ENCODE assay signal across 8 cellular contexts in the genomic region with DNA sequence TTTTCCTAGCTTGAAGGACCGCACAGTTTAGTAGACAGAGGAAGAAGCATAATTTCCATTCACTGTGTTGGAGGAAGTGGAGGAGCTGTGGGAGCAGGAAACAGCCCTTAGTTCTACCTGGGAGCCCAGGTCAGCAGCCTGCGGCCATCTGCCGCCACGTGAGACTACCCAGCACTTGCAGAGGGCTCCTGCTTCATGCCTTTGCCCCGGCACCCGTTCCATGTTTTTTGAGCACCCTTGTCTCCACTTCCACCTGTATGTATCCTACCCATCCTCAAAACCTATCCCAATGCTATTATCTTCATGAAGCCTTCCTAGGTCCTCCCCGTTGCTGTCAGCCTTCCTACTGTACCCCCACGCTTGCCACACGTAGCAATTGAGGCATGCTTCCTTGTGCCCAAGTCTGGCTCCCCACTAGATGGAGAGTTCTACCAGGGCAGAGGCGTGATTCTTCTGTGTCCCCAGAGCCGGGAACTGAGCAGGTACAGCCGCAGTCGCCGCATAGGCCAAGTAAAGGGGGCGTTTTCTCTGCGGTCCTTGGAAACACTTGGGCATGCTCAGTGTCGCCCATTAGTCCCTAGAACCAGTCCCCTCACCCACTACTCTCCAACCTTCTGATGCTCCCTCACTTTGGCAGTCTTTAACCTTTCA. TPM values are rescaled to one million over a fixed set of nuclear protein-coding genes. Genes with fewer than 3 reads are reported as not detected.
DNase-seq lines count a peak whose midpoint lies in the region; TF ChIP-seq lines count a peak whose summit lies in the region.

No MANE protein-coding gene starts in this region.

- peak overlapping the region; percentile 94 to 95 for H3K4me3 Mint-ChIP-seq in H9
- peak overlapping the region; percentile 97 for H3K4me3 Mint-ChIP-seq in mesothelial cell of epicardium

- no peak overlapping the region for H3K23ac ChIP-seq in H9 (ENCODE audit: insufficient read length, low read depth, low read length)

- peak overlapping the region; percentile 2 for H2AFZ ChIP-seq in H9 (ENCODE audit: low read length)

- H3K27ac ChIP-seq in H9 (ENCODE audit: insufficient read length, low read depth, low read length), result no peak overlapping the region
- peak overlapping the region; percentile 91 for H3K27ac ChIP-seq in colonic mucosa

- no peak overlapping the region for H2BK5ac ChIP-seq in H9 (ENCODE audit: insufficient read length, low read length)

- H3K27me3 Mint-ChIP-seq in H9 (ENCODE audit: low read depth) (peaks cover 7% of the 10 kb centered on the region), mesothelial cell of epicardium (ENCODE audit: low read depth) (no peaks in the 10 kb centered on the region)

- H4K8ac ChIP-seq in H9 (replicated peaks; ENCODE audit: insufficient read length, low read depth, low read length), result no peak overlapping the region

- H3K79me1 ChIP-seq in H9 (ENCODE audit: insufficient read depth, low read depth, low read length, poor library complexity, severe bottlenecking), result no peaks in the 10 kb centered on the region

- H2BK20ac ChIP-seq in H9 (ENCODE audit: low read depth, low read length, poor library complexity, severe bottlenecking), result no peak overlapping the region

- H4K91ac ChIP-seq in H9 (ENCODE audit: insufficient read length, low read depth, low read length), result no peak overlapping the region

- H4K5ac ChIP-seq in H9 (ENCODE audit: insufficient read length, low read depth, low read length), result no peak overlapping the region

- no peak overlapping the region for H2BK120ac ChIP-seq in H9 (ENCODE audit: low read depth, low read length, poor library complexity, severe bottlenecking)

- H3K4me1 ChIP-seq in H9 (ENCODE audit: insufficient read depth, low read length) (peaks cover 9% of the 10 kb centered on the region; the same call in 1 of the 2 replicates), colonic mucosa (peaks cover 22% of the 10 kb centered on the region)

- no peak overlapping the region for H3K4ac ChIP-seq in H9 (ENCODE audit: low read depth, low read length)

- H3K4me3 ChIP-seq in colonic mucosa, result peak overlapping the region; percentile 84

- no peak overlapping the region for H3T11ph ChIP-seq in H9 (ENCODE audit: low read length)

- no peak overlapping the region for H3K9ac ChIP-seq in H9 (ENCODE audit: extremely low read depth, insufficient read length, low read length)
- H3K9ac ChIP-seq in colonic mucosa (ENCODE audit: low read depth in 2 of 2, low read length in 2 of 2), result peak overlapping the region; percentile 68 to 93

- H3K27ac Mint-ChIP-seq in H9 (peak overlapping the region; percentile 62 to 94 (median 83); a peak in 5 of 7 replicates), mesothelial cell of epicardium (peak overlapping the region; percentile 95)

- no peak overlapping the region for H2BK12ac ChIP-seq in H9 (ENCODE audit: insufficient read length, low read depth, low read length)

- H3K56ac ChIP-seq in H9 (ENCODE audit: insufficient read length, low read depth, low read length), result no peak overlapping the region

- no peak overlapping the region for H3K14ac ChIP-seq in H9 (ENCODE audit: insufficient read depth, low read length)

- peaks cover 9 to 25% (median 10%) of the 10 kb centered on the region in 3 experiments for H3K36me3 Mint-ChIP-seq in H9 (ENCODE audit: insufficient read depth in 1 of 3, low read depth in 3 of 3)
- H3K36me3 Mint-ChIP-seq in mesothelial cell of epicardium, result peaks cover 7% of the 10 kb centered on the region

- no peak overlapping the region for H3K18ac ChIP-seq in H9 (ENCODE audit: insufficient read length, low read depth, low read length)

- H2AK5ac ChIP-seq in H9 (ENCODE audit: insufficient read length, low read length), result no peak overlapping the region

- TF ChIP-seq CTCF in H9 (conservative IDR thresholded peaks at IDR 0.05) (no peak), colonic mucosa (IDR thresholded peaks at IDR 0.05) (no peak), mesothelial cell of epicardium (IDR thresholded peaks at IDR 0.05; ENCODE audit: unreplicated experiment) (no peak)

- no peaks in the 10 kb centered on the region for H4K20me1 ChIP-seq in H9 (ENCODE audit: control insufficient read depth, insufficient read depth, insufficient read length)

- no peaks in the 10 kb centered on the region for H3K79me2 ChIP-seq in H9 (ENCODE audit: insufficient read depth, low read length)

- peaks cover 7% of the 10 kb centered on the region for H3K23me2 ChIP-seq in H9 (ENCODE audit: insufficient read length, low read depth, low read length, poor library complexity, severe bottlenecking)

- intact Hi-C loops in colonic mucosa (cut with DNase I), result no loop called here

- H3K27me3 ChIP-seq in H9 (ENCODE audit: insufficient read depth, low read length) (no peaks in the 10 kb centered on the region), colonic mucosa (no peaks in the 10 kb centered on the region)

- no peaks in the 10 kb centered on the region for H3K9me3 ChIP-seq in H9 (ENCODE audit: control insufficient read depth, low read depth, low read length)
- no peaks in the 10 kb centered on the region for H3K9me3 ChIP-seq in colonic mucosa

- peak overlapping the region; percentile 83 for H3K4me2 ChIP-seq in H9 (ENCODE audit: insufficient read depth, insufficient read length, low read length)

- H3K9me3 Mint-ChIP-seq in H9 (no peaks in the 10 kb centered on the region), mesothelial cell of epicardium (no peaks in the 10 kb centered on the region)

- no peaks in the 10 kb centered on the region for H3K36me3 ChIP-seq in colonic mucosa

- no CpG with 5 or more reads among the region's 17 CpGs for WGBS in H9 (ENCODE audit: extremely low coverage, insufficient read length, low lambda C conversion rate)

- no peak overlapping the region for H2BK15ac ChIP-seq in H9 (ENCODE audit: low read depth, low read length)

- DNase-seq in DMS153 treated with DMSO at 0.1 percent for 48 hours (lab: John Stamatoyannopoulos, UW; ENCODE audit: unreplicated experiment), result peak; percentile 83
- DNase-seq in DMS153 (lab: John Stamatoyannopoulos, UW), result no peak
- DNase-seq in H9, result no peak
- DNase-seq in NCI-H345 treated with DMSO at 0.1 percent for 48 hours (lab: John Stamatoyannopoulos, UW; ENCODE audit: unreplicated experiment), result peak; percentile 72
- DNase-seq in colonic mucosa, result no peak
- DNase-seq in mesothelial cell of epicardium (ENCODE audit: low spot score in 2 of 2, unreplicated experiment in 2 of 2), result no peak
- no peak for DNase-seq in GF-D8 (lab: John Stamatoyannopoulos, UW)
- no peak for DNase-seq in activated CD4-positive, alpha-beta T cell treated with anti-CD3 and anti-CD28 coated beads, Interleukin-2, amount 50 U/mL, for 1 hour

- H3K4me1 Mint-ChIP-seq in H9, result peaks cover 43 to 44% of the 10 kb centered on the region in 2 experiments
- peaks cover 38% of the 10 kb centered on the region for H3K4me1 Mint-ChIP-seq in mesothelial cell of epicardium

RNA-seq across cellular contexts. Expression of a gene that starts 1.9 kb away (rescaled TPM):
- total RNA-seq in H9 (2021) (29.5 and 30.1 TPM in 2 replicates), colonic mucosa (10 to 100 TPM; 21.7 to 26.1 TPM), mesothelial cell of epicardium (28.4 to 30.9 TPM (median 29.5 TPM) in 3 replicates)

RNA-seq across cellular contexts. Expression of a gene that starts 38.0 kb away (rescaled TPM):
- 11.8 and 12.4 TPM in 2 replicates for total RNA-seq in H9 (2021)
- total RNA-seq in colonic mucosa, result 10 to 100 TPM; 20.3 to 24.6 TPM
- 12.3 to 13.8 TPM (median 12.4 TPM) in 3 replicates for total RNA-seq in mesothelial cell of epicardium

RNA-seq across cellular contexts. Expression of a gene that starts 50.4 kb away (rescaled TPM):
- total RNA-seq in H9 (2021) (70.9 and 74.0 TPM in 2 replicates), colonic mucosa (10 to 100 TPM; 26.6 to 38.5 TPM), mesothelial cell of epicardium (55.8 to 58.6 TPM (median 57.8 TPM) in 3 replicates)

RNA-seq across cellular contexts. Expression of a gene that starts 54.6 kb away (rescaled TPM):
- 127 and 131 TPM in 2 replicates for total RNA-seq in H9 (2021)
- total RNA-seq in colonic mucosa, result 100 to 1,000 TPM; 183 to 270 TPM
- total RNA-seq in mesothelial cell of epicardium, result 72.8 to 82.6 TPM (median 75.0 TPM) in 3 replicates

RNA-seq across cellular contexts. Expression of a gene that starts 59.6 kb away (rescaled TPM):
- 74.4 and 79.6 TPM in 2 replicates for total RNA-seq in H9 (2021)
- 10 to 100 TPM; 11.5 to 43.1 TPM for total RNA-seq in colonic mucosa
- total RNA-seq in mesothelial cell of epicardium, result 24.1 to 26.6 TPM (median 25.0 TPM) in 3 replicates

Comparison
In these comparisons a context has a peak if more than half of its experiments do, and no peak if none do; other contexts are left out.
1. DNase-seq: peak in DMS153 treated with DMSO at 0.1 percent for 48 hours (single experiment) and NCI-H345 treated with DMSO at 0.1 percent for 48 hours (single experiment); none in DMS153 (single experiment), H9 (single experiment), colonic mucosa (single experiment), mesothelial cell of epicardium (0 of 2), GF-D8 (single experiment) and activated CD4-positive, alpha-beta T cell treated with anti-CD3 and anti-CD28 coated beads, Interleukin-2, amount 50 U/mL, for 1 hour (single experiment).